Comparison of ENCODE assay signal across 8 cellular contexts in the genomic region with DNA sequence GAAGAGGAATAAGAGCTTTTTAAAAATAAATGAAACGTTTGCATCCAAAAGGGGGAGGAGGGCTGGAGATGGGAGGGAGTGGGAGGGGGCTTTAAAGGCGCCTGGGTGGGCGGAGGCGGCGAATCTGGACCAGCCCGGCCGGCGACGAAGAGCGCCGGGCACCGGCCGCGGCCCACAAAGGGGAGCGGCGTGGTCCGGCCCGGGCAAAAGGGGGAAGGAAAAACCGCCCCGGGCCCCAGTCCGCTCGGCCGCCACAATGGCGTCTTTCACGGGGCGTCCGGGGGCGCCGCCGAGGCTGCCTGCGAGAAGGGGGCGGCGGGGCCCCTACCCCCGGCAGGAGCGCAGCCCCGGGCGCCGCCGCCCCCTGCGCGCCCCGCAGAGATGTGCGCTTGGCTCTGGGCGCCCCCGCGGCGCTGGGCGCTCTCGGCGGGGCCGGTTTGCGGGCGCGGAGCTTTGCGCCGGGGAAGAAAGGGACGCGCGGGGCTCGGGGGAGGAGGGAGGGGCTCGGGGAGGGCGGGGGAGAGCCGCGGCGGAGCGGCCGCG.
DNase-seq lines count a peak whose midpoint lies in the region; ATAC-seq and TF ChIP-seq lines count a peak whose summit lies in the region.

No MANE protein-coding gene starts in this region.

- H3K27ac ChIP-seq in KOPT-K1 (ENCODE audit: low read depth, low read length, poor library complexity, severe bottlenecking): peak overlapping the region; percentile 79
- H3K27ac ChIP-seq in neutrophil: no peak overlapping the region

- TF ChIP-seq CTCF in epithelial cell of proximal tubule (conservative IDR thresholded peaks at IDR 0.05; ENCODE audit: low read depth, low read length) (no peak), neutrophil (IDR thresholded peaks at IDR 0.05) (no peak)

- H3K9me3 ChIP-seq in KOPT-K1 (ENCODE audit: insufficient read depth, low read length, poor library complexity, severe bottlenecking) (no peaks in the 10 kb centered on the region), neutrophil (no peaks in the 10 kb centered on the region)

- H3K4me1 ChIP-seq in neutrophil (ENCODE audit: control insufficient read depth in 1 of 2, insufficient read depth in 1 of 2, low read depth in 1 of 2, low read length in 1 of 2): peaks cover 9 to 21% of the 10 kb centered on the region in 2 experiments

- in situ Hi-C loops in ACHN (cut with HindIII; ENCODE audit: low pct_ligation_motif_present, low pct_unique_long_range_greater_than_20kb, low sequenced_read_pairs): no loop called here

- H3K4me3 ChIP-seq in epithelial cell of proximal tubule (ENCODE audit: low read depth, low read length) (peak overlapping the region; percentile 74), neutrophil (ENCODE audit: low read depth in 1 of 2, low read length in 1 of 2) (peak overlapping the region; percentile 72 to 76)

- H3K27me3 ChIP-seq in neutrophil: peaks cover 98% of the 10 kb centered on the region

- DNase-seq in epithelial cell of proximal tubule (ENCODE audit: low read depth) (no peak), ACHN (no peak), NK-92 (lab: John Stamatoyannopoulos, UW; ENCODE audit: unreplicated experiment) (no peak)

- ATAC-seq in GM19463 (IDR thresholded peaks at IDR 0.05; ENCODE audit: unreplicated experiment) (peak; percentile 22), GM21737 (IDR thresholded peaks at IDR 0.05; ENCODE audit: unreplicated experiment) (no peak), GM21825 (IDR thresholded peaks at IDR 0.05; ENCODE audit: unreplicated experiment) (no peak)

- H3K36me3 ChIP-seq in KOPT-K1 (ENCODE audit: insufficient read depth, low read length) (peaks cover 6% of the 10 kb centered on the region; the same call in 1 of the 2 replicates), neutrophil (no peaks in the 10 kb centered on the region)
